Comparison of ENCODE assay signal across 1 cellular context in genomic region chr6:55670850-55671413, GRCh38.
TF ChIP-seq lines count a peak whose summit lies in the region.

No MANE protein-coding gene starts in this region.

TF ChIP-seq in WTC11, 78 proteins besides CTCF, POLR2A, EP300 and RAD21 (continued from another document):
- no peak for TF ChIP-seq PRDM15 (CRISPR knock-in tag; IDR thresholded peaks at IDR 0.05)
- no peak for TF ChIP-seq ESRRA (CRISPR knock-in tag; IDR thresholded peaks at IDR 0.05; ENCODE audit: borderline replicate concordance)
- TF ChIP-seq ATF6 (CRISPR knock-in tag; IDR thresholded peaks at IDR 0.05) = no peak
- no peak for TF ChIP-seq ZNF425 (CRISPR knock-in tag; conservative IDR thresholded peaks at IDR 0.05)
